Comparison of ENCODE assay signal across 1 cellular context in the genomic region with DNA sequence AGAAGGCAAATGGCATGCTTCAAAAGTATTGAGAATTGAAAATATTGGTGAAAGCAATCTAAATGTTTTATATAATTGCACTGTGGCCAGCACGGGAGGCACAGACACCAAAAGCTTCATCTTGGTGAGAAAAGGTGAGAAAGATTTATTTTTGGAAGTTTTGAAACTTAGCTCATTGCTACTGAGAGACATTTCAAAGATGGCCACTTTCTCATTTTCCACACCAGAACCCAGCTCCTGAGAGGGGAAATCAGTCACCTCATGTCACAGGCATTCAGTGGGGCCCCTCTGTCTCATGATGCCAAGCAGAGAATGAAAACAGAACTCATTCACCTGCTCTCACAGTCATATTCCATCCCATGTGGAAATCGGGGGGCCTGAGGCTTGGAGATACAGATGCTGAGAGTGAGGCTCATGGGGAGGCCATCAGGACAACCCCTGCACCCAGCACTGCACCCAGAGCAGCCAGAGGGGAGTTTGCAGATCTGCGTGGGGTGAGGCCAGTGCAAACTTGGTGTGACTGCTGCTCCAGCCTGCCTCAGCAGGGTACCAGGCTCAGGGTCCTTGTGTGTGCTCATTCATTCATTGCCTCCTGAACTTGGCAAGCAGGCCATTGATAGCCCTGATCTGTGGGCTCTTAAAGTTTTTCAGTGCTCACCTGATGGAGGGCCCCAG.
TF ChIP-seq lines count a peak whose summit lies in the region.

No MANE protein-coding gene starts in this region.

TF ChIP-seq in GM12878, 131 proteins besides CTCF, POLR2A, EP300 and RAD21 (continued from another document and continues in another):
- TF ChIP-seq, protein P1, sequence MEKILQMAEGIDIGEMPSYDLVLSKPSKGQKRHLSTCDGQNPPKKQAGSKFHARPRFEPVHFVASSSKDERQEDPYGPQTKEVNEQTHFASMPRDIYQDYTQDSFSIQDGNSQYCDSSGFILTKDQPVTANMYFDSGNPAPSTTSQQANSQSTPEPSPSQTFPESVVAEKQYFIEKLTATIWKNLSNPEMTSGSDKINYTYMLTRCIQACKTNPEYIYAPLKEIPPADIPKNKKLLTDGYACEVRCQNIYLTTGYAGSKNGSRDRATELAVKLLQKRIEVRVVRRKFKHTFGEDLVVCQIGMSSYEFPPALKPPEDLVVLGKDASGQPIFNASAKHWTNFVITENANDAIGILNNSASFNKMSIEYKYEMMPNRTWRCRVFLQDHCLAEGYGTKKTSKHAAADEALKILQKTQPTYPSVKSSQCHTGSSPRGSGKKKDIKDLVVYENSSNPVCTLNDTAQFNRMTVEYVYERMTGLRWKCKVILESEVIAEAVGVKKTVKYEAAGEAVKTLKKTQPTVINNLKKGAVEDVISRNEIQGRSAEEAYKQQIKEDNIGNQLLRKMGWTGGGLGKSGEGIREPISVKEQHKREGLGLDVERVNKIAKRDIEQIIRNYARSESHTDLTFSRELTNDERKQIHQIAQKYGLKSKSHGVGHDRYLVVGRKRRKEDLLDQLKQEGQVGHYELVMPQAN (conservative IDR thresholded peaks at IDR 0.05): no peak
- peak; percentile 86 for TF ChIP-seq YY1 (IDR thresholded peaks at IDR 0.05; ENCODE audit: low read depth, low read length)
- TF ChIP-seq RB1 (IDR thresholded peaks at IDR 0.05; ENCODE audit: borderline replicate concordance): no peak
- TF ChIP-seq, protein P2, sequence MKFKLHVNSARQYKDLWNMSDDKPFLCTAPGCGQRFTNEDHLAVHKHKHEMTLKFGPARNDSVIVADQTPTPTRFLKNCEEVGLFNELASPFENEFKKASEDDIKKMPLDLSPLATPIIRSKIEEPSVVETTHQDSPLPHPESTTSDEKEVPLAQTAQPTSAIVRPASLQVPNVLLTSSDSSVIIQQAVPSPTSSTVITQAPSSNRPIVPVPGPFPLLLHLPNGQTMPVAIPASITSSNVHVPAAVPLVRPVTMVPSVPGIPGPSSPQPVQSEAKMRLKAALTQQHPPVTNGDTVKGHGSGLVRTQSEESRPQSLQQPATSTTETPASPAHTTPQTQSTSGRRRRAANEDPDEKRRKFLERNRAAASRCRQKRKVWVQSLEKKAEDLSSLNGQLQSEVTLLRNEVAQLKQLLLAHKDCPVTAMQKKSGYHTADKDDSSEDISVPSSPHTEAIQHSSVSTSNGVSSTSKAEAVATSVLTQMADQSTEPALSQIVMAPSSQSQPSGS (IDR thresholded peaks at IDR 0.05; ENCODE audit: low read length): peak; percentile 68; the same call in 1 of the 2 replicates
- no peak for TF ChIP-seq YBX1 (IDR thresholded peaks at IDR 0.05)
- TF ChIP-seq SIX5 (IDR thresholded peaks at IDR 0.05; ENCODE audit: low read depth, low read length, severe bottlenecking): no peak
- TF ChIP-seq, protein P3, sequence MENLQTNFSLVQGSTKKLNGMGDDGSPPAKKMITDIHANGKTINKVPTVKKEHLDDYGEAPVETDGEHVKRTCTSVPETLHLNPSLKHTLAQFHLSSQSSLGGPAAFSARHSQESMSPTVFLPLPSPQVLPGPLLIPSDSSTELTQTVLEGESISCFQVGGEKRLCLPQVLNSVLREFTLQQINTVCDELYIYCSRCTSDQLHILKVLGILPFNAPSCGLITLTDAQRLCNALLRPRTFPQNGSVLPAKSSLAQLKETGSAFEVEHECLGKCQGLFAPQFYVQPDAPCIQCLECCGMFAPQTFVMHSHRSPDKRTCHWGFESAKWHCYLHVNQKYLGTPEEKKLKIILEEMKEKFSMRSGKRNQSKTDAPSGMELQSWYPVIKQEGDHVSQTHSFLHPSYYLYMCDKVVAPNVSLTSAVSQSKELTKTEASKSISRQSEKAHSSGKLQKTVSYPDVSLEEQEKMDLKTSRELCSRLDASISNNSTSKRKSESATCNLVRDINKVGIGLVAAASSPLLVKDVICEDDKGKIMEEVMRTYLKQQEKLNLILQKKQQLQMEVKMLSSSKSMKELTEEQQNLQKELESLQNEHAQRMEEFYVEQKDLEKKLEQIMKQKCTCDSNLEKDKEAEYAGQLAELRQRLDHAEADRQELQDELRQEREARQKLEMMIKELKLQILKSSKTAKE (IDR thresholded peaks at IDR 0.05; ENCODE audit: low read depth, poor library complexity, severe bottlenecking): no peak
- no peak for TF ChIP-seq ZNF622 (IDR thresholded peaks at IDR 0.05)
- TF ChIP-seq, protein P4, sequence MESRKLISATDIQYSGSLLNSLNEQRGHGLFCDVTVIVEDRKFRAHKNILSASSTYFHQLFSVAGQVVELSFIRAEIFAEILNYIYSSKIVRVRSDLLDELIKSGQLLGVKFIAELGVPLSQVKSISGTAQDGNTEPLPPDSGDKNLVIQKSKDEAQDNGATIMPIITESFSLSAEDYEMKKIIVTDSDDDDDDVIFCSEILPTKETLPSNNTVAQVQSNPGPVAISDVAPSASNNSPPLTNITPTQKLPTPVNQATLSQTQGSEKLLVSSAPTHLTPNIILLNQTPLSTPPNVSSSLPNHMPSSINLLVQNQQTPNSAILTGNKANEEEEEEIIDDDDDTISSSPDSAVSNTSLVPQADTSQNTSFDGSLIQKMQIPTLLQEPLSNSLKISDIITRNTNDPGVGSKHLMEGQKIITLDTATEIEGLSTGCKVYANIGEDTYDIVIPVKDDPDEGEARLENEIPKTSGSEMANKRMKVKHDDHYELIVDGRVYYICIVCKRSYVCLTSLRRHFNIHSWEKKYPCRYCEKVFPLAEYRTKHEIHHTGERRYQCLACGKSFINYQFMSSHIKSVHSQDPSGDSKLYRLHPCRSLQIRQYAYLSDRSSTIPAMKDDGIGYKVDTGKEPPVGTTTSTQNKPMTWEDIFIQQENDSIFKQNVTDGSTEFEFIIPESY (IDR thresholded peaks at IDR 0.05): no peak
- no peak for TF ChIP-seq MTA3 (IDR thresholded peaks at IDR 0.05; ENCODE audit: borderline replicate concordance, low read length)
- TF ChIP-seq SIN3A (IDR thresholded peaks at IDR 0.05; ENCODE audit: low read depth, low read length): no peak
- peak; percentile 87 for TF ChIP-seq MEF2A (IDR thresholded peaks at IDR 0.05; ENCODE audit: insufficient read depth, low read depth, low read length)
- no peak for TF ChIP-seq KLF5 (IDR thresholded peaks at IDR 0.05; ENCODE audit: partially characterized antibody)
- TF ChIP-seq CREM (IDR thresholded peaks at IDR 0.05; ENCODE audit: low read depth): 0 out of 2 replicates have a peak, but pooled peaks have one; percentile 8
- no peak for TF ChIP-seq SMAD5 (IDR thresholded peaks at IDR 0.05; ENCODE audit: low read depth)
- TF ChIP-seq ZBED1 (IDR thresholded peaks at IDR 0.05; ENCODE audit: borderline replicate concordance): peak; percentile 36; the same call in 1 of the 2 replicates
- TF ChIP-seq, protein P5, sequence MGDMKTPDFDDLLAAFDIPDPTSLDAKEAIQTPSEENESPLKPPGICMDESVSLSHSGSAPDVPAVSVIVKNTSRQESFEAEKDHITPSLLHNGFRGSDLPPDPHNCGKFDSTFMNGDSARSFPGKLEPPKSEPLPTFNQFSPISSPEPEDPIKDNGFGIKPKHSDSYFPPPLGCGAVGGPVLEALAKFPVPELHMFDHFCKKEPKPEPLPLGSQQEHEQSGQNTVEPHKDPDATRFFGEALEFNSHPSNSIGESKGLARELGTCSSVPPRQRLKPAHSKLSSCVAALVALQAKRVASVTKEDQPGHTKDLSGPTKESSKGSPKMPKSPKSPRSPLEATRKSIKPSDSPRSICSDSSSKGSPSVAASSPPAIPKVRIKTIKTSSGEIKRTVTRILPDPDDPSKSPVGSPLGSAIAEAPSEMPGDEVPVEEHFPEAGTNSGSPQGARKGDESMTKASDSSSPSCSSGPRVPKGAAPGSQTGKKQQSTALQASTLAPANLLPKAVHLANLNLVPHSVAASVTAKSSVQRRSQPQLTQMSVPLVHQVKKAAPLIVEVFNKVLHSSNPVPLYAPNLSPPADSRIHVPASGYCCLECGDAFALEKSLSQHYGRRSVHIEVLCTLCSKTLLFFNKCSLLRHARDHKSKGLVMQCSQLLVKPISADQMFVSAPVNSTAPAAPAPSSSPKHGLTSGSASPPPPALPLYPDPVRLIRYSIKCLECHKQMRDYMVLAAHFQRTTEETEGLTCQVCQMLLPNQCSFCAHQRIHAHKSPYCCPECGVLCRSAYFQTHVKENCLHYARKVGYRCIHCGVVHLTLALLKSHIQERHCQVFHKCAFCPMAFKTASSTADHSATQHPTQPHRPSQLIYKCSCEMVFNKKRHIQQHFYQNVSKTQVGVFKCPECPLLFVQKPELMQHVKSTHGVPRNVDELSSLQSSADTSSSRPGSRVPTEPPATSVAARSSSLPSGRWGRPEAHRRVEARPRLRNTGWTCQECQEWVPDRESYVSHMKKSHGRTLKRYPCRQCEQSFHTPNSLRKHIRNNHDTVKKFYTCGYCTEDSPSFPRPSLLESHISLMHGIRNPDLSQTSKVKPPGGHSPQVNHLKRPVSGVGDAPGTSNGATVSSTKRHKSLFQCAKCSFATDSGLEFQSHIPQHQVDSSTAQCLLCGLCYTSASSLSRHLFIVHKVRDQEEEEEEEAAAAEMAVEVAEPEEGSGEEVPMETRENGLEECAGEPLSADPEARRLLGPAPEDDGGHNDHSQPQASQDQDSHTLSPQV (IDR thresholded peaks at IDR 0.05): no peak
- no peak for TF ChIP-seq HCFC1 (IDR thresholded peaks at IDR 0.05; ENCODE audit: low read length)
- TF ChIP-seq, protein P6, sequence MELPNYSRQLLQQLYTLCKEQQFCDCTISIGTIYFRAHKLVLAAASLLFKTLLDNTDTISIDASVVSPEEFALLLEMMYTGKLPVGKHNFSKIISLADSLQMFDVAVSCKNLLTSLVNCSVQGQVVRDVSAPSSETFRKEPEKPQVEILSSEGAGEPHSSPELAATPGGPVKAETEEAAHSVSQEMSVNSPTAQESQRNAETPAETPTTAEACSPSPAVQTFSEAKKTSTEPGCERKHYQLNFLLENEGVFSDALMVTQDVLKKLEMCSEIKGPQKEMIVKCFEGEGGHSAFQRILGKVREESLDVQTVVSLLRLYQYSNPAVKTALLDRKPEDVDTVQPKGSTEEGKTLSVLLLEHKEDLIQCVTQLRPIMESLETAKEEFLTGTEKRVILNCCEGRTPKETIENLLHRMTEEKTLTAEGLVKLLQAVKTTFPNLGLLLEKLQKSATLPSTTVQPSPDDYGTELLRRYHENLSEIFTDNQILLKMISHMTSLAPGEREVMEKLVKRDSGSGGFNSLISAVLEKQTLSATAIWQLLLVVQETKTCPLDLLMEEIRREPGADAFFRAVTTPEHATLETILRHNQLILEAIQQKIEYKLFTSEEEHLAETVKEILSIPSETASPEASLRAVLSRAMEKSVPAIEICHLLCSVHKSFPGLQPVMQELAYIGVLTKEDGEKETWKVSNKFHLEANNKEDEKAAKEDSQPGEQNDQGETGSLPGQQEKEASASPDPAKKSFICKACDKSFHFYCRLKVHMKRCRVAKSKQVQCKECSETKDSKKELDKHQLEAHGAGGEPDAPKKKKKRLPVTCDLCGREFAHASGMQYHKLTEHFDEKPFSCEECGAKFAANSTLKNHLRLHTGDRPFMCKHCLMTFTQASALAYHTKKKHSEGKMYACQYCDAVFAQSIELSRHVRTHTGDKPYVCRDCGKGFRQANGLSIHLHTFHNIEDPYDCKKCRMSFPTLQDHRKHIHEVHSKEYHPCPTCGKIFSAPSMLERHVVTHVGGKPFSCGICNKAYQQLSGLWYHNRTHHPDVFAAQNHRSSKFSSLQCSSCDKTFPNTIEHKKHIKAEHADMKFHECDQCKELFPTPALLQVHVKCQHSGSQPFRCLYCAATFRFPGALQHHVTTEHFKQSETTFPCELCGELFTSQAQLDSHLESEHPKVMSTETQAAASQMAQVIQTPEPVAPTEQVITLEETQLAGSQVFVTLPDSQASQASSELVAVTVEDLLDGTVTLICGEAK (IDR thresholded peaks at IDR 0.05; ENCODE audit: borderline replicate concordance): no peak
- 0 out of 2 replicates have a peak, but pooled peaks have one; percentile 15 for TF ChIP-seq IKZF1 (conservative IDR thresholded peaks at IDR 0.05)
- TF ChIP-seq, protein P7, sequence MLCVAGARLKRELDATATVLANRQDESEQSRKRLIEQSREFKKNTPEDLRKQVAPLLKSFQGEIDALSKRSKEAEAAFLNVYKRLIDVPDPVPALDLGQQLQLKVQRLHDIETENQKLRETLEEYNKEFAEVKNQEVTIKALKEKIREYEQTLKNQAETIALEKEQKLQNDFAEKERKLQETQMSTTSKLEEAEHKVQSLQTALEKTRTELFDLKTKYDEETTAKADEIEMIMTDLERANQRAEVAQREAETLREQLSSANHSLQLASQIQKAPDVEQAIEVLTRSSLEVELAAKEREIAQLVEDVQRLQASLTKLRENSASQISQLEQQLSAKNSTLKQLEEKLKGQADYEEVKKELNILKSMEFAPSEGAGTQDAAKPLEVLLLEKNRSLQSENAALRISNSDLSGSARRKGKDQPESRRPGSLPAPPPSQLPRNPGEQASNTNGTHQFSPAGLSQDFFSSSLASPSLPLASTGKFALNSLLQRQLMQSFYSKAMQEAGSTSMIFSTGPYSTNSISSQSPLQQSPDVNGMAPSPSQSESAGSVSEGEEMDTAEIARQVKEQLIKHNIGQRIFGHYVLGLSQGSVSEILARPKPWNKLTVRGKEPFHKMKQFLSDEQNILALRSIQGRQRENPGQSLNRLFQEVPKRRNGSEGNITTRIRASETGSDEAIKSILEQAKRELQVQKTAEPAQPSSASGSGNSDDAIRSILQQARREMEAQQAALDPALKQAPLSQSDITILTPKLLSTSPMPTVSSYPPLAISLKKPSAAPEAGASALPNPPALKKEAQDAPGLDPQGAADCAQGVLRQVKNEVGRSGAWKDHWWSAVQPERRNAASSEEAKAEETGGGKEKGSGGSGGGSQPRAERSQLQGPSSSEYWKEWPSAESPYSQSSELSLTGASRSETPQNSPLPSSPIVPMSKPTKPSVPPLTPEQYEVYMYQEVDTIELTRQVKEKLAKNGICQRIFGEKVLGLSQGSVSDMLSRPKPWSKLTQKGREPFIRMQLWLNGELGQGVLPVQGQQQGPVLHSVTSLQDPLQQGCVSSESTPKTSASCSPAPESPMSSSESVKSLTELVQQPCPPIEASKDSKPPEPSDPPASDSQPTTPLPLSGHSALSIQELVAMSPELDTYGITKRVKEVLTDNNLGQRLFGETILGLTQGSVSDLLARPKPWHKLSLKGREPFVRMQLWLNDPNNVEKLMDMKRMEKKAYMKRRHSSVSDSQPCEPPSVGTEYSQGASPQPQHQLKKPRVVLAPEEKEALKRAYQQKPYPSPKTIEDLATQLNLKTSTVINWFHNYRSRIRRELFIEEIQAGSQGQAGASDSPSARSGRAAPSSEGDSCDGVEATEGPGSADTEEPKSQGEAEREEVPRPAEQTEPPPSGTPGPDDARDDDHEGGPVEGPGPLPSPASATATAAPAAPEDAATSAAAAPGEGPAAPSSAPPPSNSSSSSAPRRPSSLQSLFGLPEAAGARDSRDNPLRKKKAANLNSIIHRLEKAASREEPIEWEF (IDR thresholded peaks at IDR 0.05; ENCODE audit: insufficient replicate concordance, low read depth, low read length): no peak
- TF ChIP-seq SPI1 (IDR thresholded peaks at IDR 0.05; ENCODE audit: borderline replicate concordance, insufficient read depth, low read depth, low read length): no peak
- no peak for TF ChIP-seq HDGF (IDR thresholded peaks at IDR 0.05)
- no peak for TF ChIP-seq KAT2A (conservative IDR thresholded peaks at IDR 0.05; ENCODE audit: control insufficient read depth, low read depth, low read length)
- TF ChIP-seq, protein P8, sequence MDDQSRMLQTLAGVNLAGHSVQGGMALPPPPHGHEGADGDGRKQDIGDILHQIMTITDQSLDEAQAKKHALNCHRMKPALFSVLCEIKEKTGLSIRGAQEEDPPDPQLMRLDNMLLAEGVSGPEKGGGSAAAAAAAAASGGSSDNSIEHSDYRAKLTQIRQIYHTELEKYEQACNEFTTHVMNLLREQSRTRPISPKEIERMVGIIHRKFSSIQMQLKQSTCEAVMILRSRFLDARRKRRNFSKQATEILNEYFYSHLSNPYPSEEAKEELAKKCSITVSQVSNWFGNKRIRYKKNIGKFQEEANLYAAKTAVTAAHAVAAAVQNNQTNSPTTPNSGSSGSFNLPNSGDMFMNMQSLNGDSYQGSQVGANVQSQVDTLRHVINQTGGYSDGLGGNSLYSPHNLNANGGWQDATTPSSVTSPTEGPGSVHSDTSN (IDR thresholded peaks at IDR 0.05; ENCODE audit: insufficient replicate concordance, low read depth, low read length): no peak
